Comparison of ENCODE assay signal across 18 cellular contexts in genomic region chr7:101874028-101874427, GRCh38. TPM values are rescaled to one million over a fixed set of nuclear protein-coding genes. Genes with fewer than 3 reads are reported as not detected.
DNase-seq lines count a peak whose midpoint lies in the region; ATAC-seq and TF ChIP-seq lines count a peak whose summit lies in the region.
"Had no signal": no experiment of that assay in that cellular context is flagged by ENCODE, and none has a peak within 500 bp of the region (broad histone marks: within the 10 kb centered on the region; RNA-seq: fewer than 3 reads in every experiment).

No MANE protein-coding gene starts in this region.

- H3K27me3 Mint-ChIP-seq in GM23338 (ENCODE audit: insufficient read depth, low read depth, poor library complexity): peaks cover 23% of the 10 kb centered on the region
- H3K27me3 Mint-ChIP-seq: activated CD4-positive, alpha-beta memory T cell treated with anti-CD3 and anti-CD28 coated beads, Interleukin-2, amount 10 ng/mL, durations not matched to agents 7 days and 5 days; activated T-helper 17 cell treated with anti-CD3 and anti-CD28 coated beads, Interleukin-2, amount 50 U/mL, for 72 hours had no signal

- H3K36me3 ChIP-seq in GM23338 (ENCODE audit: insufficient read depth) (no peaks in the 10 kb centered on the region), adipocyte (ENCODE audit: control insufficient read depth, insufficient read depth, low read length, severe bottlenecking) (no peaks in the 10 kb centered on the region), hepatocyte (replicated peaks; ENCODE audit: insufficient read depth, low read depth) (no peaks in the 10 kb centered on the region), smooth muscle cell (ENCODE audit: low read depth) (no peaks in the 10 kb centered on the region)

- ATAC-seq in GM23338 (no peak), HG02571 (IDR thresholded peaks at IDR 0.05; ENCODE audit: unreplicated experiment) (no peak)
- no peak for ATAC-seq in activated naive CD4-positive, alpha-beta T cell treated with anti-CD3 and anti-CD28 coated beads, Interleukin-2, amount 50 U/mL, for 72 hours
- ATAC-seq: activated T-helper 17 cell treated with anti-CD3 and anti-CD28 coated beads, Interleukin-2, amount 50 U/mL, for 72 hours; foreskin keratinocyte had no signal

- 0 out of 3 replicates have a peak, but pooled peaks cover 4% of the 10 kb centered on the region for H3K36me3 Mint-ChIP-seq in GM23338 (ENCODE audit: low read depth)
- no peaks in the 10 kb centered on the region for H3K36me3 Mint-ChIP-seq in activated naive CD4-positive, alpha-beta T cell treated with anti-CD3 and anti-CD28 coated beads, Interleukin-2, amount 50 U/mL, for 72 hours
- H3K36me3 Mint-ChIP-seq: immature natural killer cell had no signal

- H3K27ac Mint-ChIP-seq in GM23338: peak overlapping the region; percentile 86; the same call in 1 of the 2 replicates
- H3K27ac Mint-ChIP-seq in activated naive CD4-positive, alpha-beta T cell treated with anti-CD3 and anti-CD28 coated beads, Interleukin-2, amount 50 U/mL, for 72 hours: no peak overlapping the region
- H3K27ac Mint-ChIP-seq: activated CD4-positive, alpha-beta memory T cell treated with anti-CD3 and anti-CD28 coated beads, Interleukin-2, amount 10 ng/mL, durations not matched to agents 7 days and 5 days; immature natural killer cell had no signal

- H3K27me3 ChIP-seq in GM23338 (ENCODE audit: insufficient read depth) (no peaks in the 10 kb centered on the region), adipocyte (replicated peaks; ENCODE audit: control insufficient read depth, insufficient read depth, low read length) (no peaks in the 10 kb centered on the region), hepatocyte (no peaks in the 10 kb centered on the region), smooth muscle cell (ENCODE audit: low read depth) (no peaks in the 10 kb centered on the region)
- H3K27me3 ChIP-seq: foreskin keratinocyte had no signal

- H2AFZ ChIP-seq in GM23338: no peak overlapping the region
- no peak overlapping the region for H2AFZ ChIP-seq in hepatocyte
- no peak overlapping the region for H2AFZ ChIP-seq in smooth muscle cell (ENCODE audit: low read depth)

- no peaks in the 10 kb centered on the region for H3K9me3 ChIP-seq in adipocyte (ENCODE audit: control insufficient read depth, low read length)
- no peaks in the 10 kb centered on the region for H3K9me3 ChIP-seq in hepatocyte (ENCODE audit: low read depth)
- no peaks in the 10 kb centered on the region for H3K9me3 ChIP-seq in smooth muscle cell (replicated peaks; ENCODE audit: low read depth)

- no peaks in the 10 kb centered on the region for H3K9me2 ChIP-seq in GM23338 (ENCODE audit: insufficient read depth)
- no peaks in the 10 kb centered on the region for H3K9me2 ChIP-seq in hepatocyte (replicated peaks; ENCODE audit: insufficient read depth)

- H3K79me2 ChIP-seq in GM23338 (replicated peaks; ENCODE audit: insufficient read depth) (peaks cover 98% of the 10 kb centered on the region), hepatocyte (peaks cover 93% of the 10 kb centered on the region), smooth muscle cell (ENCODE audit: low read depth) (peaks cover 98% of the 10 kb centered on the region)

- peaks cover 73% of the 10 kb centered on the region for H3K4me1 Mint-ChIP-seq in GM23338
- H3K4me1 Mint-ChIP-seq: activated CD4-positive, alpha-beta memory T cell treated with anti-CD3 and anti-CD28 coated beads, Interleukin-2, amount 10 ng/mL, durations not matched to agents 7 days and 5 days had no signal

- 56% methylated on average over 5 of the region's 5 CpGs for WGBS in hepatocyte (ENCODE audit: low lambda C conversion rate, missing lambda C conversion rate)
- 45% methylated on average over 5 of the region's 5 CpGs for WGBS in smooth muscle cell (ENCODE audit: low lambda C conversion rate)

- DNase-seq in GM23338 (ENCODE audit: low spot score) (no peak), adipocyte (ENCODE audit: low read depth) (peak; percentile 65), hepatocyte (ENCODE audit: low spot score) (no peak), smooth muscle cell (lab: John Stamatoyannopoulos, UW; ENCODE audit: unreplicated experiment) (no peak), DMS153 treated with DMSO at 0.1 percent for 48 hours (lab: John Stamatoyannopoulos, UW; ENCODE audit: unreplicated experiment) (no peak), cerebellum (ENCODE audit: low spot score) (no peak)
- no peak for DNase-seq in activated naive CD4-positive, alpha-beta T cell treated with anti-CD3 and anti-CD28 coated beads, Interleukin-2, amount 50 U/mL, for 72 hours (ENCODE audit: low spot score in 2 of 2)
- DNase-seq: activated CD4-positive, alpha-beta memory T cell treated with anti-CD3 and anti-CD28 coated beads, Interleukin-2, amount 10 ng/mL, durations not matched to agents 7 days and 5 days; aorta; foreskin keratinocyte; immature natural killer cell; KBM-7; NCI-H1105 treated with DMSO at 0.1 percent for 48 hours; NCI-H345; SIG-M5; stimulated activated CD4-positive, alpha-beta T cell treated with anti-CD3 and anti-CD28 coated beads, Interleukin-12 subunit alpha, Interleukin-12 subunit beta, amount 100 ng/mL, for 4 hours had no signal

- H3F3A ChIP-seq in GM23338 (replicated peaks; ENCODE audit: low read depth): peaks cover 2% of the 10 kb centered on the region; the same call in 1 of the 2 replicates
- peaks cover 5% of the 10 kb centered on the region for H3F3A ChIP-seq in smooth muscle cell (ENCODE audit: low read depth)

- no peak overlapping the region for H3K9ac ChIP-seq in adipocyte (ENCODE audit: low read length)
- H3K9ac ChIP-seq in smooth muscle cell (ENCODE audit: low read depth): no peak overlapping the region

- peak overlapping the region; percentile 63; the same call in 1 of the 2 replicates for H3K4me2 ChIP-seq in GM23338
- H3K4me2 ChIP-seq in hepatocyte: no peak overlapping the region
- peak overlapping the region; percentile 41 for H3K4me2 ChIP-seq in smooth muscle cell

- H3K4me3 ChIP-seq in GM23338 (no peak overlapping the region), adipocyte (ENCODE audit: low read length) (no peak overlapping the region), hepatocyte (no peak overlapping the region), smooth muscle cell (no peak overlapping the region)

- TF ChIP-seq CTCF in GM23338 (conservative IDR thresholded peaks at IDR 0.05; ENCODE audit: low read depth in 2 of 2): no peak
- no peak for TF ChIP-seq CTCF in hepatocyte (IDR thresholded peaks at IDR 0.05; ENCODE audit: poor library complexity)
- TF ChIP-seq CTCF in smooth muscle cell (IDR thresholded peaks at IDR 0.05; ENCODE audit: borderline replicate concordance, insufficient read depth, poor library complexity, severe bottlenecking): no peak

- H3K4me3 Mint-ChIP-seq in GM23338: no peak overlapping the region; the same call in 2 of the 3 replicates
- H3K4me3 Mint-ChIP-seq: activated CD4-positive, alpha-beta memory T cell treated with anti-CD3 and anti-CD28 coated beads, Interleukin-2, amount 10 ng/mL, durations not matched to agents 7 days and 5 days; activated T-helper 17 cell treated with anti-CD3 and anti-CD28 coated beads, Interleukin-2, amount 50 U/mL, for 72 hours; immature natural killer cell had no signal

- peaks cover 51% of the 10 kb centered on the region for H4K20me1 ChIP-seq in GM23338 (replicated peaks; ENCODE audit: insufficient read depth)
- peaks cover 33% of the 10 kb centered on the region for H4K20me1 ChIP-seq in hepatocyte (ENCODE audit: insufficient read depth, poor library complexity, severe bottlenecking)
- H4K20me1 ChIP-seq in smooth muscle cell (ENCODE audit: low read depth): peaks cover 97% of the 10 kb centered on the region

- H3K4me1 ChIP-seq in GM23338 (ENCODE audit: insufficient read depth): peaks cover 83% of the 10 kb centered on the region
- H3K4me1 ChIP-seq in adipocyte (ENCODE audit: control insufficient read depth, insufficient read depth, low read length): peaks cover 4% of the 10 kb centered on the region
- H3K4me1 ChIP-seq in hepatocyte (ENCODE audit: insufficient read depth): peaks cover 38% of the 10 kb centered on the region
- H3K4me1 ChIP-seq in smooth muscle cell (ENCODE audit: low read depth): peaks cover 23% of the 10 kb centered on the region

- peak overlapping the region; percentile 88 for H3K27ac ChIP-seq in GM23338 (ENCODE audit: low read depth)
- peak overlapping the region; percentile 39 for H3K27ac ChIP-seq in hepatocyte
- peak overlapping the region; percentile 36 for H3K27ac ChIP-seq in smooth muscle cell (ENCODE audit: low read depth)
- H3K27ac ChIP-seq: foreskin keratinocyte had no signal

- no peaks in the 10 kb centered on the region; the same call in 2 of the 3 replicates for H3K9me3 Mint-ChIP-seq in GM23338
- no peaks in the 10 kb centered on the region for H3K9me3 Mint-ChIP-seq in activated naive CD4-positive, alpha-beta T cell treated with anti-CD3 and anti-CD28 coated beads, Interleukin-2, amount 50 U/mL, for 72 hours
- H3K9me3 Mint-ChIP-seq: activated CD4-positive, alpha-beta memory T cell treated with anti-CD3 and anti-CD28 coated beads, Interleukin-2, amount 10 ng/mL, durations not matched to agents 7 days and 5 days; activated T-helper 17 cell treated with anti-CD3 and anti-CD28 coated beads, Interleukin-2, amount 50 U/mL, for 72 hours; immature natural killer cell had no signal

TF ChIP-seq in GM23338, 12 proteins besides CTCF, POLR2A, EP300 and RAD21 (continues in another document):
- no peak for TF ChIP-seq EZH2 (IDR thresholded peaks at IDR 0.05; ENCODE audit: low read depth, unreplicated experiment)
- TF ChIP-seq, protein P1, sequence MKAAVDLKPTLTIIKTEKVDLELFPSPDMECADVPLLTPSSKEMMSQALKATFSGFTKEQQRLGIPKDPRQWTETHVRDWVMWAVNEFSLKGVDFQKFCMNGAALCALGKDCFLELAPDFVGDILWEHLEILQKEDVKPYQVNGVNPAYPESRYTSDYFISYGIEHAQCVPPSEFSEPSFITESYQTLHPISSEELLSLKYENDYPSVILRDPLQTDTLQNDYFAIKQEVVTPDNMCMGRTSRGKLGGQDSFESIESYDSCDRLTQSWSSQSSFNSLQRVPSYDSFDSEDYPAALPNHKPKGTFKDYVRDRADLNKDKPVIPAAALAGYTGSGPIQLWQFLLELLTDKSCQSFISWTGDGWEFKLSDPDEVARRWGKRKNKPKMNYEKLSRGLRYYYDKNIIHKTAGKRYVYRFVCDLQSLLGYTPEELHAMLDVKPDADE (IDR thresholded peaks at IDR 0.05): no peak
- no peak for TF ChIP-seq STAT1 (IDR thresholded peaks at IDR 0.05; ENCODE audit: unreplicated experiment)
- no peak for TF ChIP-seq EZH2phosphoT487 (IDR thresholded peaks at IDR 0.05; ENCODE audit: unreplicated experiment)
- TF ChIP-seq ZNF331 (CRISPR knock-in tag; IDR thresholded peaks at IDR 0.05; ENCODE audit: low read depth): no peak
- TF ChIP-seq ZNF114 (CRISPR knock-in tag; IDR thresholded peaks at IDR 0.05): no peak
- no peak for TF ChIP-seq POLR2AphosphoS5 (IDR thresholded peaks at IDR 0.05; ENCODE audit: low read depth)

RNA-seq across cellular contexts. Expression of gene CUX1, which starts 56.6 kb away (rescaled TPM):
- 41.4 and 64.0 TPM in 2 replicates for total RNA-seq in GM23338 (2014; rRNA removed; shearing (Covaris generic))
- polyA plus RNA-seq in GM23338 (2016; fragmentation: Nextera tagmentation; extraction: Ambion mirVana) (40.1 and 49.9 TPM in 2 replicates), hepatocyte (76.8 and 92.5 TPM in 2 replicates), smooth muscle cell (67.5 and 78.4 TPM in 2 replicates)
- total RNA-seq in hepatocyte (60.1 and 64.3 TPM in 2 replicates), smooth muscle cell (56.3 and 70.1 TPM in 2 replicates), cerebellum (59.8 TPM)
- total RNA-seq in activated naive CD4-positive, alpha-beta T cell treated with anti-CD3 and anti-CD28 coated beads, Interleukin-2, amount 50 U/mL, for 72 hours: 10 to 100 TPM in 1 of 2 donors, 1 to 10 TPM in 1; 8.6 to 23.3 TPM

Comparison
In these comparisons a context has a peak if more than half of its experiments do, and no peak if none do; other contexts are left out.
1. H3K27ac ChIP-seq: peak in every context shown above with its lines; median percentile 88 in GM23338; 39 in hepatocyte; 36 in smooth muscle cell.